In genomic region chr7:155951554-155952158, GRCh38 we compare ENCODE assay signal across 1 cellular context.
TF ChIP-seq lines count a peak whose summit lies in the region.

No MANE protein-coding gene starts in this region.

TF ChIP-seq in HepG2, 621 proteins besides CTCF, POLR2A, EP300 and RAD21 (continued from another document and continues in another):
- TF ChIP-seq REXO4 (CRISPR knock-in tag; IDR thresholded peaks at IDR 0.05; ENCODE audit: borderline replicate concordance) (no peak), LRRFIP1 (CRISPR knock-in tag; conservative IDR thresholded peaks at IDR 0.05) (no peak), ZNF276 (CRISPR knock-in tag; IDR thresholded peaks at IDR 0.05; ENCODE audit: low read depth) (no peak), SRY (CRISPR knock-in tag; IDR thresholded peaks at IDR 0.05) (no peak; the same call in 1 of the 2 replicates), HOMEZ (CRISPR knock-in tag; IDR thresholded peaks at IDR 0.05; ENCODE audit: low read depth) (peak; percentile 68), PAXIP1 (CRISPR knock-in tag; conservative IDR thresholded peaks at IDR 0.05) (peak; percentile 95), ATF5 (CRISPR knock-in tag; IDR thresholded peaks at IDR 0.05; ENCODE audit: low read depth) (no peak), KAT8 (CRISPR knock-in tag; IDR thresholded peaks at IDR 0.05) (peak; percentile 84; the same call in 1 of the 2 replicates), ZBTB25 (CRISPR knock-in tag; IDR thresholded peaks at IDR 0.05) (peak; percentile 84), KLF6 (CRISPR knock-in tag; IDR thresholded peaks at IDR 0.05) (peak; percentile 64; the same call in 1 of the 2 replicates), HCFC1 (IDR thresholded peaks at IDR 0.05; ENCODE audit: low read depth, low read length) (no peak), KDM2A (CRISPR knock-in tag; IDR thresholded peaks at IDR 0.05; ENCODE audit: borderline replicate concordance, low read depth) (peak; percentile 76), ZNF530 (CRISPR knock-in tag; IDR thresholded peaks at IDR 0.05; ENCODE audit: low read depth) (no peak), NFAT5 (CRISPR knock-in tag; IDR thresholded peaks at IDR 0.05) (peak; percentile 98), RELA (CRISPR knock-in tag; IDR thresholded peaks at IDR 0.05) (peak; percentile 77; the same call in 1 of the 2 replicates), SIX4 (CRISPR knock-in tag; IDR thresholded peaks at IDR 0.05) (0 out of 2 replicates have a peak, but pooled peaks have one; percentile 51), ARHGAP35 (CRISPR knock-in tag; IDR thresholded peaks at IDR 0.05; ENCODE audit: borderline replicate concordance) (peak; percentile 59; the same call in 1 of the 2 replicates), MYPOP (CRISPR knock-in tag; IDR thresholded peaks at IDR 0.05) (peak; percentile 84; the same call in 1 of the 2 replicates), FOXK1 (CRISPR knock-in tag; IDR thresholded peaks at IDR 0.05; ENCODE audit: borderline replicate concordance, low read depth) (no peak; the same call in 1 of the 2 replicates), RXRB (CRISPR knock-in tag; IDR thresholded peaks at IDR 0.05; ENCODE audit: borderline replicate concordance) (peak; percentile 98), TBX3 (IDR thresholded peaks at IDR 0.05; ENCODE audit: borderline replicate concordance) (peak; percentile 54; the same call in 1 of the 2 replicates), TBX2 (CRISPR knock-in tag; IDR thresholded peaks at IDR 0.05; ENCODE audit: borderline replicate concordance) (peak; percentile 89), MYNN (CRISPR knock-in tag; IDR thresholded peaks at IDR 0.05; ENCODE audit: low read depth) (no peak; the same call in 1 of the 2 replicates), TFAP4 (IDR thresholded peaks at IDR 0.05; ENCODE audit: borderline replicate concordance, low read depth) (peak; percentile 72; the same call in 1 of the 2 replicates), IKZF4 (CRISPR knock-in tag; IDR thresholded peaks at IDR 0.05; ENCODE audit: borderline replicate concordance, low read depth, not compliant biosample characterization) (no peak), ZNF382 (CRISPR knock-in tag; IDR thresholded peaks at IDR 0.05; ENCODE audit: borderline replicate concordance) (no peak), HOXA5 (CRISPR knock-in tag; IDR thresholded peaks at IDR 0.05) (peak; percentile 70; the same call in 1 of the 2 replicates), ZBTB34 (CRISPR knock-in tag; IDR thresholded peaks at IDR 0.05) (peak; percentile 85), ZNF326 (CRISPR knock-in tag; IDR thresholded peaks at IDR 0.05; ENCODE audit: borderline replicate concordance) (no peak), ZNF362 (CRISPR knock-in tag; IDR thresholded peaks at IDR 0.05; ENCODE audit: borderline replicate concordance) (no peak)
